ENCODE assay signal across 24 cellular contexts in genomic region chr2:98782570-98782969, GRCh38. TPM values are rescaled to one million over a fixed set of nuclear protein-coding genes. Genes with fewer than 3 reads are reported as not detected.
DNase-seq lines count a peak whose midpoint lies in the region; TF ChIP-seq lines count a peak whose summit lies in the region.
"Had no signal": no experiment of that assay in that cellular context is flagged by ENCODE, and none has a peak within 500 bp of the region (broad histone marks: within the 10 kb centered on the region; RNA-seq: fewer than 3 reads in every experiment).

No MANE protein-coding gene starts in this region.

- H3K9me3 ChIP-seq in HEK293 (ENCODE audit: control insufficient read depth, insufficient read depth, low read depth, low read length) (no peaks in the 10 kb centered on the region), osteoblast (ENCODE audit: low read depth, low read length) (no peaks in the 10 kb centered on the region)
- H3K9me3 ChIP-seq: BE2C had no signal

- H3K36me3 Mint-ChIP-seq in activated naive CD4-positive, alpha-beta T cell treated with anti-CD3 and anti-CD28 coated beads, Interleukin-2, amount 10 ng/mL, durations not matched to agents 7 days and 5 days: peaks cover 11% of the 10 kb centered on the region
- H3K36me3 Mint-ChIP-seq in activated naive CD4-positive, alpha-beta T cell treated with anti-CD3 and anti-CD28 coated beads for 36 hours (ENCODE audit: low read depth): no peaks in the 10 kb centered on the region
- H3K36me3 Mint-ChIP-seq: CD4-positive, CD25-positive, alpha-beta regulatory T cell had no signal

- no peaks in the 10 kb centered on the region for H4K20me1 ChIP-seq in osteoblast (ENCODE audit: insufficient read depth, low read length)
- H4K20me1 ChIP-seq: BLaER1 had no signal

- DNase-seq in DMS53 (lab: John Stamatoyannopoulos, UW) (peak; percentile 32), DMS53 treated with DMSO at 0.1 percent for 48 hours (lab: John Stamatoyannopoulos, UW; ENCODE audit: unreplicated experiment) (no peak), osteoblast (ENCODE audit: insufficient read length, low spot score, missing footprints) (peak; percentile 10), kidney glomerular epithelial cell (lab: John Stamatoyannopoulos, UW) (no peak)
- DNase-seq in activated naive CD4-positive, alpha-beta T cell treated with anti-CD3 and anti-CD28 coated beads, Interleukin-2, amount 10 ng/mL, durations not matched to agents 7 days and 5 days: no peak
- no peak for DNase-seq in activated naive CD4-positive, alpha-beta T cell treated with anti-CD3 and anti-CD28 coated beads for 36 hours
- DNase-seq: ACHN; BE2C; C1 segment of cervical spinal cord; CD4-positive, alpha-beta memory T cell; CD4-positive, CD25-positive, alpha-beta regulatory T cell; CD8-positive, alpha-beta memory T cell; COR-L47; DMS 273 treated with DMSO at 0.1 percent for 48 hours; DMS153; DMS79; DND-41; EL; GDM1 had no signal

- H3K27me3 ChIP-seq in osteoblast (ENCODE audit: insufficient read depth, low read length): no peaks in the 10 kb centered on the region
- H3K27me3 ChIP-seq: BE2C, BLaER1 had no signal

- no peaks in the 10 kb centered on the region for H3K4me1 Mint-ChIP-seq in activated naive CD4-positive, alpha-beta T cell treated with anti-CD3 and anti-CD28 coated beads, Interleukin-2, amount 10 ng/mL, durations not matched to agents 7 days and 5 days
- no peaks in the 10 kb centered on the region for H3K4me1 Mint-ChIP-seq in activated naive CD4-positive, alpha-beta T cell treated with anti-CD3 and anti-CD28 coated beads for 36 hours (ENCODE audit: low read depth)

- no peaks in the 10 kb centered on the region for H3K79me2 ChIP-seq in osteoblast (ENCODE audit: insufficient read depth, low read length)

- H3K4me2 ChIP-seq in osteoblast (ENCODE audit: insufficient read depth, low read length): no peak overlapping the region
- H3K4me2 ChIP-seq: BLaER1 had no signal

- peak overlapping the region; percentile 39 for H3K27ac Mint-ChIP-seq in activated naive CD4-positive, alpha-beta T cell treated with anti-CD3 and anti-CD28 coated beads, Interleukin-2, amount 10 ng/mL, durations not matched to agents 7 days and 5 days
- no peak overlapping the region for H3K27ac Mint-ChIP-seq in activated naive CD4-positive, alpha-beta T cell treated with anti-CD3 and anti-CD28 coated beads for 36 hours
- H3K27ac Mint-ChIP-seq: CD14-positive monocyte; CD4-positive, CD25-positive, alpha-beta regulatory T cell; CD8-positive, alpha-beta memory T cell had no signal

- CTCF ChIA-PET in activated naive CD4-positive, alpha-beta T cell treated with anti-CD3 and anti-CD28 coated beads, Interleukin-2, amount 10 ng/mL, durations not matched to agents 7 days and 5 days (lab: Charles Lee): no interaction called here
- CTCF ChIA-PET in activated naive CD4-positive, alpha-beta T cell treated with anti-CD3 and anti-CD28 coated beads for 36 hours (lab: Charles Lee): interaction anchor here (0.8 kb wide), 1 partner anchor 35 kb away, joined by 3 read pairs; no protein-coding TSS in a partner anchor
- CTCF ChIA-PET in HEK293 (lab: Yijun Ruan, JAX): no interaction called here

- no peak for TF ChIP-seq CTCF in HEK293 (tag by site-specific recombination; IDR thresholded peaks at IDR 0.05)
- TF ChIP-seq CTCF in osteoblast (IDR thresholded peaks at IDR 0.05; ENCODE audit: extremely low read depth, low read depth, low read length): no peak

- intact Hi-C loops in activated naive CD4-positive, alpha-beta T cell treated with anti-CD3 and anti-CD28 coated beads for 36 hours (cut with micrococcal nuclease): no loop called here

- H3K4me1 ChIP-seq in HEK293 (ENCODE audit: control insufficient read depth, insufficient read depth, low read length) (peaks cover under 1% of the 10 kb centered on the region; the same call in 1 of the 2 replicates), osteoblast (ENCODE audit: insufficient read depth, low read length) (no peaks in the 10 kb centered on the region)
- H3K4me1 ChIP-seq: BE2C had no signal

- POLR2A ChIA-PET in HEK293 (lab: Yijun Ruan, JAX): no interaction called here

- H3K27me3 Mint-ChIP-seq in activated naive CD4-positive, alpha-beta T cell treated with anti-CD3 and anti-CD28 coated beads, Interleukin-2, amount 10 ng/mL, durations not matched to agents 7 days and 5 days: peaks cover 2% of the 10 kb centered on the region
- H3K27me3 Mint-ChIP-seq in activated naive CD4-positive, alpha-beta T cell treated with anti-CD3 and anti-CD28 coated beads for 36 hours (ENCODE audit: low read depth): no peaks in the 10 kb centered on the region
- H3K27me3 Mint-ChIP-seq: CD4-positive, alpha-beta memory T cell; CD8-positive, alpha-beta memory T cell had no signal

- peaks cover 12% of the 10 kb centered on the region for H3K9me3 Mint-ChIP-seq in activated naive CD4-positive, alpha-beta T cell treated with anti-CD3 and anti-CD28 coated beads, Interleukin-2, amount 10 ng/mL, durations not matched to agents 7 days and 5 days
- H3K9me3 Mint-ChIP-seq in activated naive CD4-positive, alpha-beta T cell treated with anti-CD3 and anti-CD28 coated beads for 36 hours: peaks cover 6% of the 10 kb centered on the region

- H3K27ac ChIP-seq in HEK293 (ENCODE audit: extremely low read depth, low read depth, low read length) (no peak overlapping the region), osteoblast (ENCODE audit: low read depth, low read length) (no peak overlapping the region)
- H3K27ac ChIP-seq: 22Rv1, BLaER1 had no signal

- H3K4me3 ChIP-seq in HEK293 (ENCODE audit: low read depth, low read length): no peak overlapping the region
- no peak overlapping the region for H3K4me3 ChIP-seq in osteoblast (ENCODE audit: insufficient read depth, low read length)
- H3K4me3 ChIP-seq: BLaER1, GM12878 had no signal

- H2AFZ ChIP-seq in osteoblast (ENCODE audit: low read length): no peak overlapping the region

- no peaks in the 10 kb centered on the region for H3K36me3 ChIP-seq in HEK293 (ENCODE audit: control insufficient read depth in 2 of 2, insufficient read depth in 1 of 2, low read length in 2 of 2)
- no peaks in the 10 kb centered on the region for H3K36me3 ChIP-seq in osteoblast (ENCODE audit: insufficient read depth, low read length)
- H3K36me3 ChIP-seq: BE2C, BLaER1 had no signal

- H3K4me3 Mint-ChIP-seq in activated naive CD4-positive, alpha-beta T cell treated with anti-CD3 and anti-CD28 coated beads, Interleukin-2, amount 10 ng/mL, durations not matched to agents 7 days and 5 days: no peak overlapping the region
- no peak overlapping the region for H3K4me3 Mint-ChIP-seq in activated naive CD4-positive, alpha-beta T cell treated with anti-CD3 and anti-CD28 coated beads for 36 hours
- H3K4me3 Mint-ChIP-seq: CD14-positive monocyte; CD4-positive, alpha-beta memory T cell; CD4-positive, CD25-positive, alpha-beta regulatory T cell; CD8-positive, alpha-beta memory T cell had no signal

TF ChIP-seq in HEK293, 187 proteins besides CTCF, POLR2A, EP300 and RAD21:
- no peak for TF ChIP-seq ZNF626 (tag by site-specific recombination; IDR thresholded peaks at IDR 0.05)
- no peak for TF ChIP-seq ZNF404 (tag by site-specific recombination; IDR thresholded peaks at IDR 0.05)
- 0 out of 2 replicates have a peak, but pooled peaks have one; percentile 14 for TF ChIP-seq TRIM28 (IDR thresholded peaks at IDR 0.05; ENCODE audit: borderline replicate concordance, low read length)

RNA-seq across cellular contexts. Expression of gene MGAT4A, which starts 51.6 kb away (rescaled TPM):
- 10 to 100 TPM; 85.5 to 87.5 TPM for total RNA-seq in activated naive CD4-positive, alpha-beta T cell treated with anti-CD3 and anti-CD28 coated beads for 36 hours
- under 0.01 and 0.36 TPM in 2 replicates for total RNA-seq in osteoblast

Comparison
In these comparisons a context has a peak if more than half of its experiments do, and no peak if none do; other contexts are left out.
1. DNase-seq: peak in DMS53 (single experiment) and osteoblast (single experiment); none in DMS53 treated with DMSO at 0.1 percent for 48 hours (single experiment), activated naive CD4-positive, alpha-beta T cell treated with anti-CD3 and anti-CD28 coated beads, Interleukin-2, amount 10 ng/mL, durations not matched to agents 7 days and 5 days (single experiment), activated naive CD4-positive, alpha-beta T cell treated with anti-CD3 and anti-CD28 coated beads for 36 hours (single experiment) and kidney glomerular epithelial cell (single experiment).
2. RNA of gene MGAT4A, which starts 51.6 kb away (total RNA-seq): 85.5 to 87.5 TPM in activated naive CD4-positive, alpha-beta T cell treated with anti-CD3 and anti-CD28 coated beads for 36 hours; under 0.01 to 0.36 TPM in osteoblast; every median in the first group is over 10 times any median in the second.